In the genomic region with DNA sequence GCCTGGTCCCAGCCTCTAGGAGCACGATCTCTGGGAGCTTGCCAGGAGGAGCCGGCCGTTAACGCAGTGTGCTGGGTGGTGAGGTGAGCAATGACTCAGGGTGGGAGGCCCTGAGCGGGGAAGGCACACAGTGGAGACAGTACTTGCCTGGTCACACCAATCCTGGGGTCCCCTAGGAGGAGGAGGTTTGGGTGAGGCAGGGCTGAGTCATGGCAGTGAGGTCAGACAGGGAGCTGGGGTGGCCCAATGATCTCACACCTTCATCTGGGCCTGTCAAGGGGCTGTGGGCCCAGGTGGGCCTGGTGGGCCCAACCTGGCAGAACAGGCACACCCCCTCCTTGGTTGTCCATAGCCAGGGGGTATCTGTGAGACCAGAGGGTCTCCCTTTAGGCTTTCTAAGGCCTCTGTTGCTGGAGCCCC, we compare ENCODE assay signal across 9 cellular contexts. TPM values are rescaled to one million over a fixed set of nuclear protein-coding genes. Genes with fewer than 3 reads are reported as not detected.
DNase-seq lines count a peak whose midpoint lies in the region; ATAC-seq and TF ChIP-seq lines count a peak whose summit lies in the region.
"Had no signal": no experiment of that assay in that cellular context is flagged by ENCODE, and none has a peak within 500 bp of the region (broad histone marks: within the 10 kb centered on the region; RNA-seq: fewer than 3 reads in every experiment).

No MANE protein-coding gene starts in this region.

- no peaks in the 10 kb centered on the region for H3K36me3 ChIP-seq in Panc1 (ENCODE audit: control insufficient read depth, insufficient read depth, low read length)

- no peak for TF ChIP-seq CTCF in Panc1 (IDR thresholded peaks at IDR 0.05)

- in situ Hi-C loops in Panc1 (cut with HindIII; ENCODE audit: low pct_unique_long_range_greater_than_20kb, low sequenced_read_pairs), result no loop called here

- ATAC-seq in Panc1 (peak; percentile 22; the same call in 1 of the 2 replicates), HG02981 (IDR thresholded peaks at IDR 0.05; ENCODE audit: unreplicated experiment) (no peak), GM21576 (IDR thresholded peaks at IDR 0.05; ENCODE audit: unreplicated experiment) (no peak), HG02642 (IDR thresholded peaks at IDR 0.05; ENCODE audit: poor library complexity, unreplicated experiment) (no peak)

- H3K27me3 ChIP-seq in Panc1 (ENCODE audit: control insufficient read depth, insufficient read depth, low read length), result no peaks in the 10 kb centered on the region

- peak overlapping the region; percentile 2; the same call in 1 of the 2 replicates for H3K27ac ChIP-seq in Panc1 (ENCODE audit: low read length)

- DNase-seq in activated CD4-positive, alpha-beta T cell treated with anti-CD3 and anti-CD28 coated beads for 48 hours, result peak; percentile 56
- DNase-seq in activated CD4-positive, alpha-beta T cell treated with anti-CD3 and anti-CD28 coated beads for 1 hour, result no peak
- no peak for DNase-seq in Panc1 (ENCODE audit: low read depth, low spot score)
- DNase-seq in dermis blood vessel endothelial cell, result peak; percentile 51
- peak; percentile 94 for DNase-seq in renal cortical epithelial cell (ENCODE audit: low read depth)
- DNase-seq: NCI-H69 had no signal

- intact Hi-C loops in Panc1 (cut with micrococcal nuclease; ENCODE audit: unreplicated experiment), result no loop called here

- H3K4me1 ChIP-seq in Panc1 (ENCODE audit: control insufficient read depth, insufficient read depth, low read length), result peaks cover 9% of the 10 kb centered on the region; the same call in 1 of the 2 replicates

- BruUV-seq in Panc1 (replicated peaks; lab: Mats Ljungman, UMichigan), result no TSS peak

- POLR2A ChIA-PET in Panc1 (lab: Charles Lee), result no interaction called here

- no peak overlapping the region for H3K4me3 ChIP-seq in Panc1 (ENCODE audit: low read depth in 2 of 2, low read length in 2 of 2)

- CTCF ChIA-PET in Panc1 (lab: Charles Lee), result no interaction called here

- no peaks in the 10 kb centered on the region for H3K9me3 ChIP-seq in Panc1 (ENCODE audit: control insufficient read depth, insufficient read depth, low read depth, low read length)

RNA-seq across cellular contexts. Expression of gene EDN2, which starts 8.6 kb away (rescaled TPM):
- total RNA-seq in Panc1 (2021; ENCODE audit: unreplicated experiment) (not detected), dermis blood vessel endothelial cell (0.17 TPM in 1 of 2 replicates, not detected in the other), renal cortical epithelial cell (19.4 and 39.9 TPM in 2 replicates)
- 0.24 TPM for polyA plus RNA-seq in Panc1 (2012; ENCODE audit: insufficient read length)

Comparison
In these comparisons a context has a peak if more than half of its experiments do, and no peak if none do; other contexts are left out.
1. DNase-seq: peak in activated CD4-positive, alpha-beta T cell treated with anti-CD3 and anti-CD28 coated beads for 48 hours (single experiment), dermis blood vessel endothelial cell (single experiment) and renal cortical epithelial cell (single experiment); none in activated CD4-positive, alpha-beta T cell treated with anti-CD3 and anti-CD28 coated beads for 1 hour (single experiment) and Panc1 (single experiment).
2. RNA of gene EDN2, which starts 8.6 kb away (total RNA-seq): 19.4 to 39.9 TPM in renal cortical epithelial cell; 0.17 TPM in dermis blood vessel endothelial cell and not detected in Panc1 (single experiment); every median in the first group is over 10 times any median in the second.